In genomic region chr11:78086521-78087074, GRCh38 we compare ENCODE assay signal across 1 cellular context.
TF ChIP-seq lines count a peak whose summit lies in the region.
"Not testable (repeated sequence)": the region's sequence is repeated elsewhere in the genome, so short reads cannot be mapped to it uniquely, and the experiment has no call there.

No MANE protein-coding gene starts in this region.

TF ChIP-seq in HepG2, 621 proteins besides CTCF, POLR2A, EP300 and RAD21 (continued from another document and continues in another):
- TF ChIP-seq ZNF609 (CRISPR knock-in tag; IDR thresholded peaks at IDR 0.05; ENCODE audit: borderline replicate concordance) = peak; percentile 78
- TF ChIP-seq THRA (CRISPR knock-in tag; IDR thresholded peaks at IDR 0.05; ENCODE audit: borderline replicate concordance) = peak; percentile 79; the same call in 1 of the 2 replicates
- peak; percentile 54; the same call in 1 of the 2 replicates for TF ChIP-seq ARID3A (IDR thresholded peaks at IDR 0.05; ENCODE audit: low read depth, low read length)
- TF ChIP-seq PAXIP1 (CRISPR knock-in tag; conservative IDR thresholded peaks at IDR 0.05) = peak; percentile 93
- peak; percentile 24; the same call in 1 of the 2 replicates for TF ChIP-seq ZNF788 (CRISPR knock-in tag; IDR thresholded peaks at IDR 0.05; ENCODE audit: borderline replicate concordance)
- TF ChIP-seq ZNF652 (CRISPR knock-in tag; IDR thresholded peaks at IDR 0.05; ENCODE audit: borderline replicate concordance, low read depth) = 0 out of 2 replicates have a peak, but pooled peaks have one; percentile 54
- TF ChIP-seq ZNF644 (CRISPR knock-in tag; IDR thresholded peaks at IDR 0.05; ENCODE audit: low read depth) = peak; percentile 95
- TF ChIP-seq RXRB (CRISPR knock-in tag; IDR thresholded peaks at IDR 0.05; ENCODE audit: borderline replicate concordance) = peak; percentile 89
- peak; percentile 31; the same call in 1 of the 2 replicates for TF ChIP-seq SIX1 (CRISPR knock-in tag; IDR thresholded peaks at IDR 0.05; ENCODE audit: borderline replicate concordance)
- TF ChIP-seq ZNF292 (CRISPR knock-in tag; IDR thresholded peaks at IDR 0.05; ENCODE audit: borderline replicate concordance, low read depth) = 0 out of 2 replicates have a peak, but pooled peaks have one; percentile 18
- TF ChIP-seq CREM (IDR thresholded peaks at IDR 0.05) = peak; percentile 81
- TF ChIP-seq CREM (CRISPR knock-in tag; IDR thresholded peaks at IDR 0.05) = not testable (repeated sequence)
- TF ChIP-seq SIX4 (CRISPR knock-in tag; IDR thresholded peaks at IDR 0.05) = peak; percentile 57; the same call in 1 of the 2 replicates
- TF ChIP-seq POGZ (CRISPR knock-in tag; IDR thresholded peaks at IDR 0.05) = peak; percentile 90
- peak; percentile 80 for TF ChIP-seq ZNF614 (CRISPR knock-in tag; IDR thresholded peaks at IDR 0.05; ENCODE audit: borderline replicate concordance)
- peak; percentile 99 for TF ChIP-seq NR2F6 (IDR thresholded peaks at IDR 0.05)
- TF ChIP-seq NR2F6 (CRISPR knock-in tag; IDR thresholded peaks at IDR 0.05) = peak; percentile 100
- TF ChIP-seq SOX13 (IDR thresholded peaks at IDR 0.05) = peak; percentile 100
- peak in 1 of 2 experiments; percentile 100; a peak in 2 of 4 replicates for TF ChIP-seq SOX13 (CRISPR knock-in tag; conservative IDR thresholded peaks at IDR 0.05 in 1 of 2, IDR thresholded peaks at IDR 0.05 in 1 of 2)
- peak; percentile 65; the same call in 1 of the 2 replicates for TF ChIP-seq TARDBP (CRISPR knock-in tag; IDR thresholded peaks at IDR 0.05)
- peak; percentile 85 for TF ChIP-seq ELF3 (CRISPR knock-in tag; IDR thresholded peaks at IDR 0.05)
- TF ChIP-seq HMGXB4 (CRISPR knock-in tag; IDR thresholded peaks at IDR 0.05; ENCODE audit: borderline replicate concordance in 1 of 2, low read depth in 1 of 2) = 0 out of 4 replicates have a peak, but pooled peaks of 1 of the 2 experiments have one; percentile 45
- peak; percentile 100 for TF ChIP-seq SOX5 (CRISPR knock-in tag; IDR thresholded peaks at IDR 0.05; ENCODE audit: borderline replicate concordance)
- TF ChIP-seq DMAP1 (CRISPR knock-in tag; IDR thresholded peaks at IDR 0.05) = 0 out of 2 replicates have a peak, but pooled peaks have one; percentile 25
- TF ChIP-seq ZBTB26 (CRISPR knock-in tag; IDR thresholded peaks at IDR 0.05; ENCODE audit: borderline replicate concordance) = peak; percentile 98
- TF ChIP-seq IRF2 (CRISPR knock-in tag; IDR thresholded peaks at IDR 0.05) = peak; percentile 72; the same call in 1 of the 2 replicates
- TF ChIP-seq HMG20A (CRISPR knock-in tag; IDR thresholded peaks at IDR 0.05; ENCODE audit: borderline replicate concordance) = peak; percentile 76; the same call in 1 of the 2 replicates
- peak; percentile 48 for TF ChIP-seq ZNF574 (CRISPR knock-in tag; IDR thresholded peaks at IDR 0.05)
- TF ChIP-seq DPF2 (CRISPR knock-in tag; IDR thresholded peaks at IDR 0.05; ENCODE audit: borderline replicate concordance, low read depth) = peak; percentile 47; the same call in 1 of the 2 replicates
- peak; percentile 91 for TF ChIP-seq RCOR2 (CRISPR knock-in tag; IDR thresholded peaks at IDR 0.05)
- peak; percentile 64 for TF ChIP-seq ZEB1 (IDR thresholded peaks at IDR 0.05; ENCODE audit: insufficient replicate concordance, low read depth)
- TF ChIP-seq ATF1 (CRISPR knock-in tag; IDR thresholded peaks at IDR 0.05) = peak; percentile 39; the same call in 1 of the 2 replicates
- TF ChIP-seq SMAD3 (CRISPR knock-in tag; IDR thresholded peaks at IDR 0.05) = 0 out of 2 replicates have a peak, but pooled peaks have one; percentile 22
- TF ChIP-seq PHF21A (CRISPR knock-in tag; IDR thresholded peaks at IDR 0.05) = peak; percentile 65
- TF ChIP-seq KAT7 (CRISPR knock-in tag; IDR thresholded peaks at IDR 0.05; ENCODE audit: borderline replicate concordance) = 0 out of 2 replicates have a peak, but pooled peaks have one; percentile 43
- TF ChIP-seq MIXL1 (CRISPR knock-in tag; IDR thresholded peaks at IDR 0.05) = peak; percentile 87
- TF ChIP-seq HDAC2 (CRISPR knock-in tag; IDR thresholded peaks at IDR 0.05) = peak; percentile 83; the same call in 1 of the 2 replicates
- peak; percentile 87 for TF ChIP-seq ISL2 (CRISPR knock-in tag; IDR thresholded peaks at IDR 0.05)
- peak; percentile 45; the same call in 1 of the 2 replicates for TF ChIP-seq TGIF2 (CRISPR knock-in tag; IDR thresholded peaks at IDR 0.05)
- TF ChIP-seq PITX1 (CRISPR knock-in tag; IDR thresholded peaks at IDR 0.05) = peak; percentile 88
- TF ChIP-seq SALL2 (CRISPR knock-in tag; IDR thresholded peaks at IDR 0.05) = peak; percentile 21; the same call in 1 of the 2 replicates
- peak; percentile 95; the same call in 1 of the 2 replicates for TF ChIP-seq MIER3 (CRISPR knock-in tag; IDR thresholded peaks at IDR 0.05; ENCODE audit: borderline replicate concordance)
- peak; percentile 26; the same call in 1 of the 2 replicates for TF ChIP-seq ZNF460 (CRISPR knock-in tag; IDR thresholded peaks at IDR 0.05; ENCODE audit: borderline replicate concordance)
- TF ChIP-seq KAT2B (IDR thresholded peaks at IDR 0.05; ENCODE audit: borderline replicate concordance, low read depth, low read length) = peak; percentile 34; the same call in 1 of the 2 replicates
- peak; percentile 46; the same call in 1 of the 2 replicates for TF ChIP-seq ZMYM3 (CRISPR knock-in tag; IDR thresholded peaks at IDR 0.05)
- peak; percentile 70; the same call in 1 of the 2 replicates for TF ChIP-seq NCOR1 (IDR thresholded peaks at IDR 0.05; ENCODE audit: borderline replicate concordance, low read length)
- peak; percentile 81 for TF ChIP-seq HMG20B (CRISPR knock-in tag; conservative IDR thresholded peaks at IDR 0.05)
- TF ChIP-seq BORCS8-MEF2B (CRISPR knock-in tag; IDR thresholded peaks at IDR 0.05) = peak; percentile 61; the same call in 1 of the 2 replicates
